10 cellular contexts compared by ENCODE assay signal in the genomic region with DNA sequence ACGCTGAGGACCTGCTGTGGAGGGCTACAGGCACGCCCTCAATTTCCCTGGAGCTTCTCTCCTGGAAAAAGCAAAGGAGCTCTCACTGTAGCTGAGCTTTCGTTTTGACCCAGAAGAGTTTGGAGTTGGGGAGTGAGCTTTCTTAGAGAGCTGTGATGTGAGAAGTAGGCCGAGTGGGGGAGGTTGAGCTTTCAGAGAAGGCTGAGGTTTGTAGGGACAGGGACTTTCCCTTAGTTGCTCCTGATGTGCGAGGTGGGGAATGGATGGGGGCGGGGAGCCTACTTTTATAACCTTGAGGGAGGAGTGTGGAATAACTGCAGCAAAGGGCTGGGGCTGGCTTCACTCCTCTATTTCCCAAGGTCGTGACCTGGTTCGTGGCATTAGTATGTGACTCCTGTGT. TPM values are rescaled to one million over a fixed set of nuclear protein-coding genes. Genes with fewer than 3 reads are reported as not detected.
A peak's percentile ranks its signal among the peaks of the same experiment; 100 is the strongest.
DNase-seq lines count a peak whose midpoint lies in the region; ATAC-seq and TF ChIP-seq lines count a peak whose summit lies in the region.
"Had no signal": no experiment of that assay in that cellular context is flagged by ENCODE, and none has a peak within 500 bp of the region (broad histone marks: within the 10 kb centered on the region; RNA-seq: fewer than 3 reads in every experiment).

No MANE protein-coding gene starts in this region.

- WGBS in HUES64 = 58% methylated on average over 8 of the region's 8 CpGs
- WGBS in endodermal cell (ENCODE audit: insufficient coverage in 1 of 2, insufficient read length in 1 of 2), 2 experiments = 75 to 84% methylated on average over 5 to 8 of the region's 8 CpGs

- ATAC-seq in lower lobe of right lung (peak; percentile 14 to 30), HG02678 (IDR thresholded peaks at IDR 0.05; ENCODE audit: unreplicated experiment) (no peak), GM21423 (IDR thresholded peaks at IDR 0.05; ENCODE audit: unreplicated experiment) (no peak)

- peak overlapping the region; percentile 32 for H3K27ac Mint-ChIP-seq in endodermal cell

- H3K27me3 ChIP-seq in HUES64 (ENCODE audit: insufficient read depth, low read length) = no peaks in the 10 kb centered on the region
- no peaks in the 10 kb centered on the region for H3K27me3 ChIP-seq in endodermal cell (ENCODE audit: control insufficient read depth, insufficient read depth, low read length, poor library complexity, severe bottlenecking)
- no peaks in the 10 kb centered on the region for H3K27me3 ChIP-seq in lower lobe of right lung (ENCODE audit: low read depth)
- H3K27me3 ChIP-seq in subcutaneous abdominal adipose tissue (ENCODE audit: control insufficient read depth in 5 of 5, insufficient read depth in 4 of 5, low read length in 5 of 5) = no peaks in the 10 kb centered on the region

- peaks cover 64% of the 10 kb centered on the region for H3K4me1 Mint-ChIP-seq in endodermal cell

- no peak overlapping the region; the same call in 1 of the 2 replicates for H3K27ac ChIP-seq in HUES64 (ENCODE audit: low read depth, low read length)
- peak overlapping the region; percentile 29 for H3K27ac ChIP-seq in endodermal cell (ENCODE audit: low read depth, low read length)
- peak overlapping the region; percentile 47 for H3K27ac ChIP-seq in lower lobe of right lung
- peak overlapping the region; percentile 59 for H3K27ac ChIP-seq in subcutaneous abdominal adipose tissue (ENCODE audit: low read depth, low read length)

- no peaks in the 10 kb centered on the region for H3K27me3 Mint-ChIP-seq in endodermal cell (ENCODE audit: insufficient read depth)

- H3K4me3 Mint-ChIP-seq in endodermal cell = no peak overlapping the region

- no peak for DNase-seq in endodermal cell
- DNase-seq in lower lobe of right lung = no peak
- DNase-seq in HCEC 1CT = no peak
- DNase-seq in OCI-M1 (lab: John Stamatoyannopoulos, UW) = no peak
- DNase-seq: NCI-H1436, SHP77 had no signal

- H3K4me1 ChIP-seq in HUES64 (ENCODE audit: insufficient read depth, low read length) (peaks cover 79% of the 10 kb centered on the region), endodermal cell (ENCODE audit: control insufficient read depth, insufficient read depth, low read length) (peaks cover 13% of the 10 kb centered on the region), lower lobe of right lung (peaks cover 23% of the 10 kb centered on the region), subcutaneous abdominal adipose tissue (ENCODE audit: control insufficient read depth in 5 of 5, insufficient read depth in 5 of 5, low read length in 5 of 5) (peaks cover 0 to 29% (median 16%) of the 10 kb centered on the region in 5 donors)

- H3K9me3 ChIP-seq in HUES64 (ENCODE audit: insufficient read depth, low read depth, low read length) = no peaks in the 10 kb centered on the region
- no peaks in the 10 kb centered on the region for H3K9me3 ChIP-seq in endodermal cell (ENCODE audit: control insufficient read depth, low read length)
- no peaks in the 10 kb centered on the region for H3K9me3 ChIP-seq in lower lobe of right lung
- no peaks in the 10 kb centered on the region for H3K9me3 ChIP-seq in subcutaneous abdominal adipose tissue (ENCODE audit: control insufficient read depth in 5 of 5, low read length in 5 of 5)

- no peak for TF ChIP-seq CTCF in endodermal cell (conservative IDR thresholded peaks at IDR 0.05)
- no peak for TF ChIP-seq CTCF in lower lobe of right lung (IDR thresholded peaks at IDR 0.05)

- intact Hi-C loops in lower lobe of right lung (cut with DNase I) = no loop called here

- H3K36me3 ChIP-seq in HUES64 (ENCODE audit: insufficient read depth, low read length) (peaks cover 52% of the 10 kb centered on the region), endodermal cell (ENCODE audit: control insufficient read depth, insufficient read depth, low read length) (peaks cover 81% of the 10 kb centered on the region), lower lobe of right lung (peaks cover under 1% of the 10 kb centered on the region), subcutaneous abdominal adipose tissue (ENCODE audit: control insufficient read depth in 5 of 5, insufficient read depth in 5 of 5, low read length in 5 of 5) (peaks cover 0 to 19% (median 4%) of the 10 kb centered on the region in 5 donors)

- H3K9me3 Mint-ChIP-seq in endodermal cell = no peaks in the 10 kb centered on the region

- no peak overlapping the region for H3K4me3 ChIP-seq in HUES64 (ENCODE audit: low read length)
- H3K4me3 ChIP-seq in endodermal cell (ENCODE audit: low read length) = no peak overlapping the region
- no peak overlapping the region for H3K4me3 ChIP-seq in lower lobe of right lung
- peak overlapping the region in 4 of 5 donors; percentile 10 to 46 (median 24) for H3K4me3 ChIP-seq in subcutaneous abdominal adipose tissue (ENCODE audit: low read depth in 1 of 5, low read length in 5 of 5)

- H3K36me3 Mint-ChIP-seq in endodermal cell (ENCODE audit: low read depth) = peaks cover 64% of the 10 kb centered on the region

- H3K9ac ChIP-seq in HUES64 (ENCODE audit: low read depth, low read length) = 0 out of 2 replicates have a peak overlapping the region, but pooled peaks have one; percentile 23
- no peak overlapping the region for H3K9ac ChIP-seq in endodermal cell (ENCODE audit: extremely low read depth, low read length, poor library complexity, severe bottlenecking)
- peak overlapping the region in 3 of 5 donors; percentile 5 to 31 (median 12) for H3K9ac ChIP-seq in subcutaneous abdominal adipose tissue (ENCODE audit: low read length in 5 of 5)

RNA-seq across cellular contexts. Expression of gene ZNF532, which starts 47.1 kb away (rescaled TPM):
- polyA plus RNA-seq in HUES64 (2013, experiment 1 of 2) = 106 TPM
- 100 TPM for polyA plus RNA-seq in HUES64 (2013, experiment 2 of 2)
- total RNA-seq in endodermal cell (100 to 1,000 TPM; 138 to 207 TPM), lower lobe of right lung (54.0 TPM)
- polyA plus RNA-seq in endodermal cell (2013, experiment 1 of 2) = 164 TPM
- 157 TPM for polyA plus RNA-seq in endodermal cell (2013, experiment 2 of 2)

Comparison
In these comparisons a context has a peak if more than half of its experiments do, and no peak if none do; other contexts are left out.
1. H3K4me3 ChIP-seq: peak in subcutaneous abdominal adipose tissue (4 of 5); none in HUES64 (single experiment), endodermal cell (single experiment) and lower lobe of right lung (single experiment).
2. ATAC-seq: peak in lower lobe of right lung (2 of 2); none in HG02678 (single experiment) and GM21423 (single experiment).